In the genomic region with DNA sequence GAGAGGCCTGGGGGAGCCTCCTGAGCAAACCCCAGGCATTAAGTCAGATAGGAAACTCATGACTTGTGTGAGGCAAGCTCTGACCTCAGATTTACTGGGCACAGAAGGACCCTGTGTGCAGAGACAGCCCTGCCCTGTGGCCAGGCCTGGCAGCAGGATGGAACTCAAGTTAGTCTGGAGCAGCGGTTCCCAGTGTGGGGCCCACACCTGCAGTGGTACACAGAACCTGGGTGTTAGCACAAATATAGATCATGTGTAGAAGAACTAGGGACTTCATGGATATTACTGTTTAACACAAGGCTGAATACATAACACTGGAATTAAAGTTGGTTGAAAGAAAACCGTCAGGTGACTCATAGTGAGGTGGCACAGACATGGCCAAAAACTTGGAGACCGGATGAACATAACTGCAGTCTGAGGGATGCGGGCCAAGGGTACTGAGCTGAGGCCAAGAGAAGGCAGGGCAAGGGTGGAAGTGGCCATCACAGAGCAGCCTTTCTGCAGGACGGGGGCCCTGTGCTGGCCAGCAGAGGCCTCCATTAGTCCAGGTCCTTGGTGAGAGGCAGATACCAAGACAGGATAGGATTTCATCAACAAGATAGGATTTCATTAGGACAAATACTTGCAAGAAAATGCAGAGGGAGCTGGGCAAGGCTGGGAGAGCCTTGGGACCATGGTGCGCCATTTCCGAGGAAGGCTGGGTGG, we compare ENCODE assay signal across 8 cellular contexts. TPM values are rescaled to one million over a fixed set of nuclear protein-coding genes. Genes with fewer than 3 reads are reported as not detected.
DNase-seq lines count a peak whose midpoint lies in the region; ATAC-seq and TF ChIP-seq lines count a peak whose summit lies in the region.

No MANE protein-coding gene starts in this region.

- H4K20me1 ChIP-seq in PC-3 (ENCODE audit: low read length) (no peaks in the 10 kb centered on the region), GM23338 (replicated peaks; ENCODE audit: insufficient read depth) (no peaks in the 10 kb centered on the region)

- H3K27me3 Mint-ChIP-seq in CD14-positive monocyte (ENCODE audit: low read depth in 3 of 3) = peaks cover 0 to 4% (median 0%) of the 10 kb centered on the region in 3 donors
- peaks cover 5% of the 10 kb centered on the region for H3K27me3 Mint-ChIP-seq in GM23338 (ENCODE audit: insufficient read depth, low read depth, poor library complexity)

- intact Hi-C loops in CD14-positive monocyte (cut with micrococcal nuclease) = no loop called here
- intact Hi-C loops in PC-3 (cut with micrococcal nuclease) = loop anchor here (1.0 to 5.0 kb wide), 3 partner anchors 13 to 63 kb away; a partner anchor contains a TSS

- CTCF ChIA-PET in PC-3 (lab: Charles Lee) = interaction anchor here (2.9 kb wide), 1 partner anchor 14 kb away, joined by 26 read pairs; no protein-coding TSS in a partner anchor

- H2AFZ ChIP-seq in PC-3 (ENCODE audit: low read length) = no peak overlapping the region
- H2AFZ ChIP-seq in GM23338 = no peak overlapping the region

- H3K4me1 Mint-ChIP-seq in CD14-positive monocyte (peaks cover 9% of the 10 kb centered on the region), GM23338 (no peaks in the 10 kb centered on the region)

- H3K36me3 ChIP-seq in PC-3 (ENCODE audit: low read depth, low read length) (peaks cover 8% of the 10 kb centered on the region; the same call in 1 of the 2 replicates), GM23338 (ENCODE audit: insufficient read depth) (no peaks in the 10 kb centered on the region)

- TF ChIP-seq CTCF in CD14-positive monocyte (IDR thresholded peaks at IDR 0.05) (no peak), PC-3 (conservative IDR thresholded peaks at IDR 0.05; ENCODE audit: low read depth, low read length) (no peak), epithelial cell of proximal tubule (conservative IDR thresholded peaks at IDR 0.05; ENCODE audit: low read depth, low read length) (no peak), GM23338 (conservative IDR thresholded peaks at IDR 0.05; ENCODE audit: low read depth in 2 of 2) (no peak)

- H3K9me3 ChIP-seq in PC-3 (ENCODE audit: low read length) = no peaks in the 10 kb centered on the region

- peak; percentile 70 for DNase-seq in CD14-positive monocyte (ENCODE audit: low spot score)
- peak; percentile 98 for DNase-seq in PC-3
- DNase-seq in epithelial cell of proximal tubule (ENCODE audit: low read depth) = peak; percentile 92
- DNase-seq in pons (ENCODE audit: low spot score) = peak; percentile 59
- DNase-seq in NCI-H446 (lab: John Stamatoyannopoulos, UW) = no peak
- DNase-seq in NCI-H526 treated with DMSO at 0.1 percent for 48 hours (lab: John Stamatoyannopoulos, UW) = no peak
- no peak for DNase-seq in GM23338 (ENCODE audit: low spot score)
- DNase-seq in cortex of kidney (lab: John Stamatoyannopoulos, UW) = no peak

- no peaks in the 10 kb centered on the region for H3K79me2 ChIP-seq in PC-3 (ENCODE audit: low read length)
- H3K79me2 ChIP-seq in GM23338 (replicated peaks; ENCODE audit: insufficient read depth) = no peaks in the 10 kb centered on the region

- H3K9me2 ChIP-seq in PC-3 (replicated peaks; ENCODE audit: low read length) = no peaks in the 10 kb centered on the region
- no peaks in the 10 kb centered on the region for H3K9me2 ChIP-seq in GM23338 (ENCODE audit: insufficient read depth)

- H3K27me3 ChIP-seq in PC-3 (ENCODE audit: low read length) = no peaks in the 10 kb centered on the region
- no peaks in the 10 kb centered on the region for H3K27me3 ChIP-seq in GM23338 (ENCODE audit: insufficient read depth)

- H3F3A ChIP-seq in PC-3 (ENCODE audit: low read length, unreplicated experiment) (peaks cover 12% of the 10 kb centered on the region), GM23338 (replicated peaks; ENCODE audit: low read depth) (no peaks in the 10 kb centered on the region)

- POLR2A ChIA-PET in PC-3 (lab: Charles Lee; ENCODE audit: unreplicated experiment) = interaction anchor here (0.6 to 2.9 kb wide), 2 partner anchors 13 to 90 kb away, joined by 8 to 34 read pairs; no protein-coding TSS in a partner anchor

- peak overlapping the region; percentile 64 for H3K9ac ChIP-seq in PC-3 (ENCODE audit: low read length)

- H3K27ac ChIP-seq in PC-3 (ENCODE audit: low read length) (peak overlapping the region; percentile 94), GM23338 (ENCODE audit: low read depth) (no peak overlapping the region)

- no peaks in the 10 kb centered on the region for H3K9me3 Mint-ChIP-seq in CD14-positive monocyte
- no peaks in the 10 kb centered on the region for H3K9me3 Mint-ChIP-seq in GM23338

- peak overlapping the region; percentile 68 for H3K4me2 ChIP-seq in PC-3 (ENCODE audit: low read length)
- no peak overlapping the region for H3K4me2 ChIP-seq in GM23338

- H3K4me3 ChIP-seq in PC-3 (ENCODE audit: low read length) (no peak overlapping the region), epithelial cell of proximal tubule (ENCODE audit: low read depth, low read length) (no peak overlapping the region), GM23338 (no peak overlapping the region)

- H3K36me3 Mint-ChIP-seq in CD14-positive monocyte = peaks cover 24 to 30% of the 10 kb centered on the region in 2 donors
- no peaks in the 10 kb centered on the region; the same call in 2 of the 3 replicates for H3K36me3 Mint-ChIP-seq in GM23338 (ENCODE audit: low read depth)

- H3K4me1 ChIP-seq in PC-3 (ENCODE audit: insufficient read depth, low read length) (peaks cover 49% of the 10 kb centered on the region), GM23338 (ENCODE audit: insufficient read depth) (no peaks in the 10 kb centered on the region)

- BruUV-seq in PC-3 (replicated peaks; lab: Mats Ljungman, UMichigan) = no TSS peak

- no peak overlapping the region for H3K4me3 Mint-ChIP-seq in CD14-positive monocyte
- no peak overlapping the region for H3K4me3 Mint-ChIP-seq in GM23338

- ATAC-seq in PC-3 (peak; percentile 77), GM23338 (no peak)

- H3K27ac Mint-ChIP-seq in CD14-positive monocyte = peak overlapping the region in 4 of 7 donors; percentile 63 to 83 (median 78)
- no peak overlapping the region for H3K27ac Mint-ChIP-seq in GM23338

TF ChIP-seq in GM23338, 12 proteins besides CTCF, POLR2A, EP300 and RAD21:
- no peak for TF ChIP-seq ZNF331 (CRISPR knock-in tag; IDR thresholded peaks at IDR 0.05; ENCODE audit: low read depth)

RNA-seq across cellular contexts. Expression of a gene that starts 40.9 kb away (rescaled TPM):
- polyA plus RNA-seq in CD14-positive monocyte (1 to 10 TPM in 1 of 2 donors, under 1 TPM in 1; 0.78 to 1.5 TPM), GM23338 (2016; fragmentation: Nextera tagmentation; extraction: Ambion mirVana) (0.37 and 0.68 TPM in 2 replicates)
- total RNA-seq in PC-3 (2014; rRNA removed) (4.7 and 5.5 TPM in 2 replicates), epithelial cell of proximal tubule (15.3 and 22.0 TPM in 2 replicates)
- total RNA-seq in GM23338 (2014; rRNA removed; shearing (Covaris generic)) = 0.85 and 1.4 TPM in 2 replicates

RNA-seq across cellular contexts. Expression of a gene that starts 42.6 kb away (rescaled TPM):
- polyA plus RNA-seq in CD14-positive monocyte = 1 to 10 TPM; 6.0 TPM
- 14.1 and 25.6 TPM in 2 replicates for total RNA-seq in PC-3 (2014; rRNA removed)
- 14.0 and 14.6 TPM in 2 replicates for total RNA-seq in epithelial cell of proximal tubule
- total RNA-seq in GM23338 (2014; rRNA removed; shearing (Covaris generic)) = 19.1 and 21.8 TPM in 2 replicates
- polyA plus RNA-seq in GM23338 (2016; fragmentation: Nextera tagmentation; extraction: Ambion mirVana) = 4.8 and 6.1 TPM in 2 replicates

Comparison
In these comparisons a context has a peak if more than half of its experiments do, and no peak if none do; other contexts are left out.
1. DNase-seq: peak in CD14-positive monocyte (single experiment), PC-3 (single experiment), epithelial cell of proximal tubule (single experiment) and pons (single experiment); none in NCI-H446 (0 of 2), NCI-H526 treated with DMSO at 0.1 percent for 48 hours (single experiment), GM23338 (single experiment) and cortex of kidney (single experiment).